Comparison of ENCODE assay signal across 8 cellular contexts in genomic region chrX:41923925-41924693, GRCh38. TPM values are rescaled to one million over a fixed set of nuclear protein-coding genes. Genes with fewer than 3 reads are reported as not detected.
A peak's percentile ranks its signal among the peaks of the same experiment; 100 is the strongest.
DNase-seq lines count a peak whose midpoint lies in the region; ATAC-seq and TF ChIP-seq lines count a peak whose summit lies in the region.

No MANE protein-coding gene starts in this region.

- peaks cover 20% of the 10 kb centered on the region for H3K4me1 Mint-ChIP-seq in activated B cell treated with CpG ODN at 0.5 μM for 24 hours

- TF ChIP-seq CTCF in GM06990 (IDR thresholded peaks at IDR 0.05; ENCODE audit: insufficient read depth, low read length, poor library complexity, severe bottlenecking) (no peak), activated B cell treated with CpG ODN at 0.5 μM for 24 hours (IDR thresholded peaks at IDR 0.05) (no peak), testis (IDR thresholded peaks at IDR 0.05) (no peak)

- CTCF ChIA-PET in activated B cell treated with CpG ODN at 0.5 μM for 24 hours (lab: Charles Lee) = interaction anchor here (0.8 kb wide), 1 partner anchor 822 kb away, joined by 4 read pairs; no protein-coding TSS in a partner anchor

- POLR2A ChIA-PET in activated B cell treated with CpG ODN at 0.5 μM for 24 hours (lab: Charles Lee) = no interaction called here

- H3K36me3 Mint-ChIP-seq in activated B cell treated with CpG ODN at 0.5 μM for 24 hours (ENCODE audit: low read depth) = no peaks in the 10 kb centered on the region

- DNase-seq in GM06990 (ENCODE audit: extremely low read depth, insufficient read length) (no peak), NCI-H1417 treated with DMSO at 0.1 percent for 48 hours (lab: John Stamatoyannopoulos, UW) (peak; percentile 35), activated B cell treated with CpG ODN at 0.5 μM for 24 hours (peak; percentile 13), testis (peak; percentile 51)

- no peaks in the 10 kb centered on the region for H3K36me3 ChIP-seq in GM06990 (ENCODE audit: control insufficient read depth, insufficient read depth, low read length)
- no peaks in the 10 kb centered on the region for H3K36me3 ChIP-seq in endocrine pancreas (ENCODE audit: control insufficient read depth, insufficient read depth, low read length)
- H3K36me3 ChIP-seq in mesodermal cell (ENCODE audit: control insufficient read depth, insufficient read depth, low read length) = no peaks in the 10 kb centered on the region
- no peaks in the 10 kb centered on the region for H3K36me3 ChIP-seq in testis (ENCODE audit: low read depth, missing control alignments)

- no peak for TF ChIP-seq POLR2A in testis (IDR thresholded peaks at IDR 0.05)

- no peaks in the 10 kb centered on the region for H3K27me3 Mint-ChIP-seq in activated B cell treated with CpG ODN at 0.5 μM for 24 hours

- H3K9ac ChIP-seq in endocrine pancreas (ENCODE audit: control insufficient read depth, insufficient read depth, low read length) = peak overlapping the region; percentile 33

- H3K9me3 ChIP-seq in endocrine pancreas (ENCODE audit: control insufficient read depth, low read length) (no peaks in the 10 kb centered on the region), mesodermal cell (ENCODE audit: control insufficient read depth, low read length) (no peaks in the 10 kb centered on the region), testis (no peaks in the 10 kb centered on the region)

- no peaks in the 10 kb centered on the region for H3K4me1 ChIP-seq in endocrine pancreas (ENCODE audit: control insufficient read depth, insufficient read depth, low read length)
- H3K4me1 ChIP-seq in mesodermal cell (ENCODE audit: control insufficient read depth, insufficient read depth, low read length, poor library complexity, severe bottlenecking) = peaks cover 2% of the 10 kb centered on the region
- no peaks in the 10 kb centered on the region for H3K4me1 ChIP-seq in testis

- H3K4me3 Mint-ChIP-seq in activated B cell treated with CpG ODN at 0.5 μM for 24 hours = peak overlapping the region; percentile 86

- H3K27ac ChIP-seq in mesodermal cell (ENCODE audit: low read depth, low read length, severe bottlenecking) = peak overlapping the region; percentile 75
- peak overlapping the region; percentile 65 to 83 for H3K27ac ChIP-seq in testis

- H3K27me3 ChIP-seq in GM06990 (replicated peaks; ENCODE audit: control insufficient read depth, insufficient read depth, low read length) (no peaks in the 10 kb centered on the region; the same call in 1 of the 2 replicates), endocrine pancreas (ENCODE audit: control insufficient read depth, insufficient read depth, low read length) (no peaks in the 10 kb centered on the region), testis (no peaks in the 10 kb centered on the region)

- ATAC-seq in activated B cell treated with CpG ODN at 0.5 μM for 24 hours (ENCODE audit: low read depth) (no peak), GM21717 (IDR thresholded peaks at IDR 0.05; ENCODE audit: unreplicated experiment) (no peak), GM21367 (IDR thresholded peaks at IDR 0.05; ENCODE audit: unreplicated experiment) (no peak)

- H3K9me3 Mint-ChIP-seq in activated B cell treated with CpG ODN at 0.5 μM for 24 hours = no peaks in the 10 kb centered on the region

- H3K27ac Mint-ChIP-seq in activated B cell treated with CpG ODN at 0.5 μM for 24 hours = peak overlapping the region; percentile 73

- intact Hi-C loops in activated B cell treated with CpG ODN at 0.5 μM for 24 hours (cut with micrococcal nuclease) (loop anchor here (1.0 to 10.0 kb wide), 4 partner anchors 42 to 1730 kb away; no protein-coding TSS in a partner anchor), testis (cut with DNase I; ENCODE audit: low total_unique reads) (no loop called here)

- 0 to 12% methylated on average over 11 to 12 of the region's 21 CpGs for WGBS in mesodermal cell (ENCODE audit: insufficient coverage in 2 of 2), 2 experiments
- WGBS in testis, 2 donors = 1% methylated on average over 18 to 21 of the region's 21 CpGs

- H3K4me3 ChIP-seq in GM06990 (replicated peaks; ENCODE audit: low read depth, low read length) (peak overlapping the region; percentile 59), endocrine pancreas (ENCODE audit: control insufficient read depth, insufficient read depth, low read length) (peak overlapping the region; percentile 70), mesodermal cell (ENCODE audit: extremely low read depth, insufficient read depth, low read length, poor library complexity, severe bottlenecking) (peak overlapping the region; percentile 66), testis (peak overlapping the region; percentile 60 to 69)

RNA-seq across cellular contexts. Expression of gene CASK, which starts 0.8 kb away (rescaled TPM):
- 21.5 and 23.0 TPM in 2 replicates for total RNA-seq in activated B cell treated with CpG ODN at 0.5 μM for 24 hours
- 45.8 TPM for polyA plus RNA-seq in mesodermal cell (2013, experiment 1 of 2)
- 46.3 TPM for polyA plus RNA-seq in mesodermal cell (2013, experiment 2 of 2)
- total RNA-seq in testis = 10 to 100 TPM; 14.5 to 20.9 TPM
- 8.5 TPM for polyA plus RNA-seq in testis (ENCODE audit: insufficient read depth, low read depth, low replicate concordance)
